Comparison of ENCODE assay signal across 22 cellular contexts in the genomic region with DNA sequence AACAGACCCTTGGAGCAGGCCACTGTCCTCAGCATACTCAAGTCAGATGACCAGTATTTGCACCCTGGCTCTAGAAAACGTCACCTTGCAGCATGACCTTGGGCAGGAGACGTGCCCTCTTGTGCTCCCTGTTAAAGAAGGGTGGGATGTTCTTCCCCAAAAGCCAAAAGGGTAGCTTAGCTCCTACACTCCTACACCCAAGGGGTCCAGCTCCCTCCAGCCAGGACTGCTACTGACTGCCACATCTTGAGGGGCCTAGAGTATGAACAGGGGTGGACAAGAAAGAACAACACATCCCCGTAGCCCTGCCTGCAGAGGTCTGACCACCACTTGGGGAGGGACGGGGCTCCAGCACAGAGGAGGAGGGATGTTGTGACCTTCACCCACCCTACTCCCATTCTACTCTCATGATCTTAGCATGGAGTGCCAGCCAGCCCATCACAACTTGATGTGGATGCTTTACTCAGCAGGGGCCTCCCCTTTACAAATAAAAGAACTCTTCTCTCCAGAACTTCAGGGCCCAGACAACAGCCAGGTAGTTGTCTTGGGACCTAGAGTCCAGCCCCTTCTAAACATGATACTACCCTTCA.
DNase-seq lines count a peak whose midpoint lies in the region; ATAC-seq, FAIRE-seq and TF ChIP-seq lines count a peak whose summit lies in the region.
"Had no signal": no experiment of that assay in that cellular context is flagged by ENCODE, and none has a peak within 500 bp of the region (broad histone marks: within the 10 kb centered on the region; RNA-seq: fewer than 3 reads in every experiment).

No MANE protein-coding gene starts in this region.

- H3K14ac ChIP-seq in H1 (ENCODE audit: insufficient read length): no peak overlapping the region

- TF ChIP-seq RAD21 in H1 (IDR thresholded peaks at IDR 0.05 in 1 of 2, conservative IDR thresholded peaks at IDR 0.05 in 1 of 2; ENCODE audit: low read depth in 2 of 2, low read length in 2 of 2): no peak

- H2AK5ac ChIP-seq in H1 (ENCODE audit: low read depth, low read length): no peak overlapping the region

- H3K36me3 Mint-ChIP-seq in neural progenitor cell (no peaks in the 10 kb centered on the region), type B pancreatic cell (no peaks in the 10 kb centered on the region)

- H3K4ac ChIP-seq in H1 (replicated peaks; ENCODE audit: insufficient read length, low read depth, low read length): no peak overlapping the region

- H3K27me3 ChIP-seq in right atrium auricular region (no peaks in the 10 kb centered on the region), heart left ventricle (no peaks in the 10 kb centered on the region), H1 (replicated peaks in 1 of 4; ENCODE audit: control insufficient read depth in 3 of 4, extremely low read depth in 1 of 4, insufficient read depth in 3 of 4, low read length in 3 of 4) (no peaks in the 10 kb centered on the region; a peak in 2 of 7 replicates), neural progenitor cell (no peaks in the 10 kb centered on the region)

- peaks cover 0 to 4% of the 10 kb centered on the region in 2 experiments for H4K20me1 ChIP-seq in H1 (replicated peaks in 1 of 2; ENCODE audit: control insufficient read depth in 1 of 2, insufficient read depth in 2 of 2, low read length in 2 of 2)
- no peaks in the 10 kb centered on the region for H4K20me1 ChIP-seq in neural progenitor cell (ENCODE audit: low read depth)

- H3F3A ChIP-seq in neural progenitor cell (ENCODE audit: low read depth): peaks cover 8% of the 10 kb centered on the region

- H3K18ac ChIP-seq in H1 (ENCODE audit: extremely low read depth, low read length): no peak overlapping the region

- TF ChIP-seq EP300 in H1 (IDR thresholded peaks at IDR 0.05; ENCODE audit: borderline replicate concordance in 1 of 2, low read depth in 2 of 2, low read length in 2 of 2): no peak

- no peak overlapping the region for H3K27ac ChIP-seq in right atrium auricular region
- no peak overlapping the region for H3K27ac ChIP-seq in heart left ventricle
- no peak overlapping the region for H3K27ac ChIP-seq in H1 (ENCODE audit: low read depth, low read length)
- H3K27ac ChIP-seq in neural progenitor cell: no peak overlapping the region
- H3K27ac ChIP-seq: A549 had no signal

- 72 to 94% (median 74%) methylated on average over 4 of the region's 4 CpGs for WGBS in heart left ventricle, 4 donors
- WGBS in H1 (ENCODE audit: extremely low coverage in 1 of 2, insufficient coverage in 1 of 2, insufficient read length in 1 of 2, insufficient replicate concordance in 2 of 2, low coverage in 1 of 2, low lambda C conversion rate in 2 of 2, missing lambda C conversion rate in 1 of 2), 2 experiments: 73% methylated on average over 4 of the region's 4 CpGs; no CpG with 5 or more reads in 1 of the 2 experiments

- FAIRE-seq in H1 (lab: Jason Lieb, UNC): no peak
- FAIRE-seq: A549, GM12891, H54 had no signal

- no peaks in the 10 kb centered on the region for H3K9me3 Mint-ChIP-seq in neural progenitor cell
- no peaks in the 10 kb centered on the region for H3K9me3 Mint-ChIP-seq in type B pancreatic cell
- H3K9me3 Mint-ChIP-seq: HFFc6 had no signal

- H3K9me3 ChIP-seq in right atrium auricular region: no peaks in the 10 kb centered on the region
- H3K9me3 ChIP-seq in heart left ventricle: no peaks in the 10 kb centered on the region
- no peaks in the 10 kb centered on the region for H3K9me3 ChIP-seq in H1 (ENCODE audit: insufficient read depth in 2 of 2, low read depth in 1 of 2, low read length in 1 of 2)
- H3K9me3 ChIP-seq in neural progenitor cell (ENCODE audit: low read depth): no peaks in the 10 kb centered on the region
- H3K9me3 ChIP-seq: A549 had no signal

- H2AFZ ChIP-seq in H1 (ENCODE audit: low read length) (no peak overlapping the region), neural progenitor cell (replicated peaks) (no peak overlapping the region)

- CTCF ChIA-PET in H1 (lab: Charles Lee; ENCODE audit: partially characterized antibody): no interaction called here

- H3K4me1 Mint-ChIP-seq in neural progenitor cell (peaks cover 30% of the 10 kb centered on the region), type B pancreatic cell (ENCODE audit: unreplicated experiment) (peaks cover 16% of the 10 kb centered on the region)

- H3K4me3 ChIP-seq in right atrium auricular region (no peak overlapping the region), heart left ventricle (no peak overlapping the region), H1 (ENCODE audit: extremely low read depth in 1 of 4, insufficient read depth in 2 of 4, low read depth in 3 of 4, low read length in 4 of 4) (no peak overlapping the region), neural progenitor cell (no peak overlapping the region)
- H3K4me3 ChIP-seq: A549 had no signal

- no peaks in the 10 kb centered on the region for H3K79me1 ChIP-seq in H1 (ENCODE audit: low read depth, low read length)

- no peak overlapping the region for H4K91ac ChIP-seq in H1 (replicated peaks; ENCODE audit: insufficient read length, low read length)

- peak overlapping the region; percentile 47 for H3K27ac Mint-ChIP-seq in neural progenitor cell
- H3K27ac Mint-ChIP-seq in type B pancreatic cell: no peak overlapping the region
- H3K27ac Mint-ChIP-seq: HFFc6 had no signal

- no peak overlapping the region for H4K8ac ChIP-seq in H1 (ENCODE audit: extremely low read depth, insufficient read depth, low read length)

- no peak for TF ChIP-seq CTCF in right atrium auricular region (IDR thresholded peaks at IDR 0.05)
- TF ChIP-seq CTCF in heart left ventricle (IDR thresholded peaks at IDR 0.05): no peak
- TF ChIP-seq CTCF in H1 (IDR thresholded peaks at IDR 0.05; ENCODE audit: control extremely low read depth in 1 of 3, insufficient read depth in 1 of 3, low read depth in 1 of 3, low read length in 3 of 3): no peak
- TF ChIP-seq CTCF in neural progenitor cell (IDR thresholded peaks at IDR 0.05): no peak
- TF ChIP-seq CTCF in type B pancreatic cell (conservative IDR thresholded peaks at IDR 0.05): no peak

- no peak for ATAC-seq in heart left ventricle
- ATAC-seq: A549 had no signal

- intact Hi-C loops in heart left ventricle (cut with DNase I): no loop called here

- no peak overlapping the region for H2BK5ac ChIP-seq in H1 (ENCODE audit: low read depth, low read length)

- POLR2A ChIA-PET in H1 (lab: Charles Lee; ENCODE audit: partially characterized antibody): no interaction called here

- H2BK20ac ChIP-seq in H1 (ENCODE audit: low read length): no peak overlapping the region

- H3K4me1 ChIP-seq in right atrium auricular region (peaks cover 0 to 9% of the 10 kb centered on the region in 2 donors), heart left ventricle (peaks cover 0 to 10% (median 0%) of the 10 kb centered on the region in 12 donors), H1 (replicated peaks in 1 of 4; ENCODE audit: control insufficient read depth in 3 of 4, insufficient read depth in 4 of 4, low read length in 3 of 4) (peaks cover 0 to 8% (median 5%) of the 10 kb centered on the region in 4 experiments; a peak in 4 of 7 replicates), neural progenitor cell (peaks cover 29% of the 10 kb centered on the region)
- H3K4me1 ChIP-seq: A549 had no signal

- no peak overlapping the region for H3K4me3 Mint-ChIP-seq in neural progenitor cell
- H3K4me3 Mint-ChIP-seq in type B pancreatic cell: no peak overlapping the region
- H3K4me3 Mint-ChIP-seq: HFFc6 had no signal

- 0 out of 2 replicates have a peak overlapping the region, but pooled peaks have one; percentile 25 for H2BK15ac ChIP-seq in H1 (ENCODE audit: low read length)

- DNase-seq in right atrium auricular region (ENCODE audit: low spot score): peak; percentile 23
- no peak for DNase-seq in heart left ventricle
- DNase-seq in H1 (ENCODE audit: low read depth in 1 of 2, low spot score in 2 of 2): no peak
- DNase-seq in neural progenitor cell (ENCODE audit: low spot score): no peak
- DNase-seq in type B pancreatic cell (ENCODE audit: extremely low spot score, unreplicated experiment): peak; percentile 43
- no peak for DNase-seq in SHP77 (lab: John Stamatoyannopoulos, UW)
- DNase-seq in activated effector memory CD4-positive, alpha-beta T cell treated with Interleukin-2 at 50 U/mL for 16 hours: no peak
- no peak for DNase-seq in NCI-H510A (lab: John Stamatoyannopoulos, UW)
- DNase-seq: C1 segment of cervical spinal cord, GF-D8, HFFc6, KBM-7, NCI-H1436, NCI-H2029 treated with DMSO at 0.1 percent for 48 hours, NCI-H2171 treated with DMSO at 0.1 percent for 48 hours, NCI-H446 treated with DMSO at 0.1 percent for 48 hours, NCI-H748 treated with DMSO at 0.1 percent for 48 hours, OCI-M1, RPMI8226 had no signal

- H3K9ac ChIP-seq in H1 (replicated peaks in 1 of 4; ENCODE audit: extremely low read depth in 1 of 4, low read depth in 3 of 4, low read length in 3 of 4) (no peak overlapping the region), neural progenitor cell (no peak overlapping the region)

- no peak overlapping the region for H4K5ac ChIP-seq in H1 (ENCODE audit: insufficient read length, low read depth, low read length)

- peaks cover 10% of the 10 kb centered on the region for H3K27me3 Mint-ChIP-seq in neural progenitor cell (ENCODE audit: insufficient read depth, low read depth)
- H3K27me3 Mint-ChIP-seq in type B pancreatic cell: peaks cover 7% of the 10 kb centered on the region

- H3K23me2 ChIP-seq in H1 (ENCODE audit: low read depth, low read length): peaks cover 10% of the 10 kb centered on the region; the same call in 1 of the 2 replicates

- H2BK120ac ChIP-seq in H1 (replicated peaks; ENCODE audit: low read depth, low read length): no peak overlapping the region

- H3K36me3 ChIP-seq in right atrium auricular region (no peaks in the 10 kb centered on the region), heart left ventricle (no peaks in the 10 kb centered on the region), H1 (ENCODE audit: control insufficient read depth in 2 of 4, insufficient read depth in 4 of 4, low read length in 3 of 4) (no peaks in the 10 kb centered on the region; a peak in 1 of 8 replicates), neural progenitor cell (no peaks in the 10 kb centered on the region)

- no peak overlapping the region for H3K23ac ChIP-seq in H1 (ENCODE audit: insufficient read length)

- H3K79me2 ChIP-seq in H1 (ENCODE audit: control insufficient read depth in 1 of 2, insufficient read depth in 2 of 2, low read length in 2 of 2): no peaks in the 10 kb centered on the region
- H3K79me2 ChIP-seq in neural progenitor cell (ENCODE audit: low read depth): no peaks in the 10 kb centered on the region

- H3K56ac ChIP-seq in H1 (replicated peaks; ENCODE audit: insufficient read length, low read depth, low read length): no peak overlapping the region

- H3K4me2 ChIP-seq in H1 (ENCODE audit: insufficient read depth in 1 of 2, low read depth in 2 of 2, low read length in 2 of 2) (no peak overlapping the region), neural progenitor cell (no peak overlapping the region)
- H3K4me2 ChIP-seq: A549 had no signal

- H2BK12ac ChIP-seq in H1 (ENCODE audit: low read depth, low read length): no peak overlapping the region; the same call in 1 of the 2 replicates

- TF ChIP-seq POLR2A in heart left ventricle (IDR thresholded peaks at IDR 0.05) (no peak), H1 (IDR thresholded peaks at IDR 0.05; ENCODE audit: control extremely low read depth in 1 of 2, low read depth in 2 of 2, low read length in 2 of 2) (no peak)

TF ChIP-seq in H1, 55 proteins besides CTCF, POLR2A, EP300 and RAD21 (continues in another document):
- TF ChIP-seq RNF2 (IDR thresholded peaks at IDR 0.05; ENCODE audit: borderline replicate concordance, low read depth, low read length, missing control alignments, poor library complexity, severe bottlenecking): no peak

Comparison
In these comparisons a context has a peak if more than half of its experiments do, and no peak if none do; other contexts are left out.
1. DNase-seq: peak in right atrium auricular region (single experiment) and type B pancreatic cell (single experiment); none in heart left ventricle (0 of 5), H1 (0 of 2), neural progenitor cell (single experiment), SHP77 (0 of 2), activated effector memory CD4-positive, alpha-beta T cell treated with Interleukin-2 at 50 U/mL for 16 hours (single experiment) and NCI-H510A (single experiment).